In genomic region chrX:134798472-134798871, GRCh38 we compare ENCODE assay signal across 16 cellular contexts. TPM values are rescaled to one million over a fixed set of nuclear protein-coding genes. Genes with fewer than 3 reads are reported as not detected.
A peak's percentile ranks its signal among the peaks of the same experiment; 100 is the strongest.
DNase-seq lines count a peak whose midpoint lies in the region; ATAC-seq and TF ChIP-seq lines count a peak whose summit lies in the region.
"Had no signal": no experiment of that assay in that cellular context is flagged by ENCODE, and none has a peak within 500 bp of the region (broad histone marks: within the 10 kb centered on the region; RNA-seq: fewer than 3 reads in every experiment).

No MANE protein-coding gene starts in this region.

- H3K27me3 Mint-ChIP-seq in activated T-cell treated with anti-CD3 and anti-CD28 coated beads, Interleukin-2, amount 50 U/mL, for 4 hours (ENCODE audit: low read depth) = no peaks in the 10 kb centered on the region
- H3K27me3 Mint-ChIP-seq in T-cell (peaks cover 0 to 20% of the 10 kb centered on the region in 2 donors), brain (no peaks in the 10 kb centered on the region)

- H3K4me1 Mint-ChIP-seq in activated T-cell treated with anti-CD3 and anti-CD28 coated beads, Interleukin-2, amount 50 U/mL, for 4 hours (ENCODE audit: low read depth) = peaks cover 28% of the 10 kb centered on the region
- H3K4me1 Mint-ChIP-seq in T-cell (peaks cover 5 to 36% (median 25%) of the 10 kb centered on the region in 3 donors), brain (peaks cover 29% of the 10 kb centered on the region)
- H3K4me1 Mint-ChIP-seq in stimulated activated effector memory CD8-positive, alpha-beta T cell treated with anti-CD3 and anti-CD28 coated beads, Interleukin-12 subunit alpha, Interleukin-12 subunit beta, amount 100 ng/mL, for 72 hours = peaks cover 26% of the 10 kb centered on the region

- H3K27ac Mint-ChIP-seq in T-cell (no peak overlapping the region), brain (peak overlapping the region in 1 of 5 experiments; percentile 62)
- H3K27ac Mint-ChIP-seq in stimulated activated effector memory CD8-positive, alpha-beta T cell treated with anti-CD3 and anti-CD28 coated beads, Interleukin-12 subunit alpha, Interleukin-12 subunit beta, amount 100 ng/mL, for 72 hours = no peak overlapping the region

- H3K36me3 Mint-ChIP-seq in activated T-cell treated with anti-CD3 and anti-CD28 coated beads, Interleukin-2, amount 50 U/mL, for 4 hours (ENCODE audit: insufficient read depth) = peaks cover 3% of the 10 kb centered on the region
- H3K36me3 Mint-ChIP-seq in T-cell (peaks cover 3% of the 10 kb centered on the region), brain (no peaks in the 10 kb centered on the region)
- H3K36me3 Mint-ChIP-seq in stimulated activated effector memory CD8-positive, alpha-beta T cell treated with anti-CD3 and anti-CD28 coated beads, Interleukin-12 subunit alpha, Interleukin-12 subunit beta, amount 100 ng/mL, for 72 hours = peaks cover 12% of the 10 kb centered on the region

- ATAC-seq in activated T-cell treated with anti-CD3 and anti-CD28 coated beads, Interleukin-2, amount 50 U/mL, for 4 hours = no peak
- ATAC-seq in T-cell (replicated peaks in 1 of 4) (no peak), GM19467 (IDR thresholded peaks at IDR 0.05; ENCODE audit: unreplicated experiment) (no peak)
- ATAC-seq in stimulated activated effector memory CD8-positive, alpha-beta T cell treated with anti-CD3 and anti-CD28 coated beads, Interleukin-12 subunit alpha, Interleukin-12 subunit beta, amount 100 ng/mL, for 72 hours = no peak
- ATAC-seq: SK-N-SH treated with all-trans-retinoic acid at 6 μM for 48 hours had no signal

- H3K9me3 Mint-ChIP-seq in activated T-cell treated with anti-CD3 and anti-CD28 coated beads, Interleukin-2, amount 50 U/mL, for 4 hours = no peaks in the 10 kb centered on the region
- H3K9me3 Mint-ChIP-seq in T-cell (no peaks in the 10 kb centered on the region), brain (peaks cover 0 to 12% (median 0%) of the 10 kb centered on the region in 5 experiments)
- no peaks in the 10 kb centered on the region for H3K9me3 Mint-ChIP-seq in stimulated activated effector memory CD8-positive, alpha-beta T cell treated with anti-CD3 and anti-CD28 coated beads, Interleukin-12 subunit alpha, Interleukin-12 subunit beta, amount 100 ng/mL, for 72 hours
- H3K9me3 Mint-ChIP-seq: CD14-positive monocyte had no signal

- CTCF ChIA-PET in T-cell (lab: Charles Lee) = no interaction called here

- TF ChIP-seq CTCF in brain (conservative IDR thresholded peaks at IDR 0.05) = no peak

- POLR2A ChIA-PET in T-cell (lab: Charles Lee) = interaction anchor here in 1 of 2 donors (0.6 kb wide), 1 partner anchor 8 kb away, joined by 6 read pairs; no protein-coding TSS in a partner anchor

- H3K4me3 Mint-ChIP-seq in activated T-cell treated with anti-CD3 and anti-CD28 coated beads, Interleukin-2, amount 50 U/mL, for 4 hours = peak overlapping the region; percentile 33
- H3K4me3 Mint-ChIP-seq in T-cell (peak overlapping the region in 2 of 3 donors; percentile 42 to 54), brain (peak overlapping the region; percentile 49 to 75 (median 69))
- H3K4me3 Mint-ChIP-seq in stimulated activated effector memory CD8-positive, alpha-beta T cell treated with anti-CD3 and anti-CD28 coated beads, Interleukin-12 subunit alpha, Interleukin-12 subunit beta, amount 100 ng/mL, for 72 hours = peak overlapping the region; percentile 38
- H3K4me3 Mint-ChIP-seq: CD14-positive monocyte had no signal

- no peak for DNase-seq in activated T-cell treated with anti-CD3 and anti-CD28 coated beads, Interleukin-2, amount 50 U/mL, for 4 hours
- DNase-seq in activated T-cell treated with anti-CD3 and anti-CD28 coated beads, Interleukin-2, amount 50 U/mL, for 48 hours = no peak
- DNase-seq in T-cell (no peak), H4 (ENCODE audit: low spot score) (no peak)
- no peak for DNase-seq in stimulated activated effector memory CD8-positive, alpha-beta T cell treated with anti-CD3 and anti-CD28 coated beads, Interleukin-12 subunit alpha, Interleukin-12 subunit beta, amount 100 ng/mL, for 72 hours (ENCODE audit: low spot score in 2 of 2)
- no peak for DNase-seq in stimulated activated naive CD4-positive, alpha-beta T cell treated with Interleukin-2 at 50 U/mL for 16 hours (lab: John Stamatoyannopoulos, UW)
- DNase-seq: activated CD8-positive, alpha-beta memory T cell treated with anti-CD3 and anti-CD28 coated beads for 24 hours; activated gamma-delta T cell; DMS79 treated with DMSO at 0.1 percent for 48 hours; hypothalamus; NCI-H1417 treated with DMSO at 0.1 percent for 48 hours; spleen had no signal

RNA-seq across cellular contexts. Expression of gene PABIR2, which starts 1.5 kb away (rescaled TPM):
- total RNA-seq in activated T-cell treated with anti-CD3 and anti-CD28 coated beads, Interleukin-2, amount 50 U/mL, for 4 hours = 10 to 100 TPM; 21.4 to 24.8 (median 24.3) TPM
- 10 to 100 TPM; 31.8 to 46.1 (median 37.5) TPM for total RNA-seq in T-cell
- 33.1 TPM for polyA plus RNA-seq in brain (ENCODE audit: insufficient read depth, low read depth, low replicate concordance)
- 12.8 and 14.8 TPM in 2 replicates for total RNA-seq in H4 (2014; rRNA removed; shearing (Covaris generic))
